8 cellular contexts compared by ENCODE assay signal in genomic region chr16:68704232-68704867, GRCh38. TPM values are rescaled to one million over a fixed set of nuclear protein-coding genes. Genes with fewer than 3 reads are reported as not detected.
DNase-seq lines count a peak whose midpoint lies in the region; ATAC-seq and TF ChIP-seq lines count a peak whose summit lies in the region.

No MANE protein-coding gene starts in this region.

- POLR2A ChIA-PET in CD4-positive, alpha-beta T cell (lab: Charles Lee), result no interaction called here
- POLR2A ChIA-PET in activated CD4-positive, alpha-beta memory T cell treated with anti-CD3 and anti-CD28 coated beads for 36 hours (lab: Charles Lee), result interaction anchor here (0.6 kb wide), 1 partner anchor 429 kb away, joined by 4 read pairs; no protein-coding TSS in a partner anchor

- H3K27me3 Mint-ChIP-seq in CD4-positive, alpha-beta T cell, result peaks cover 5% of the 10 kb centered on the region
- H3K27me3 Mint-ChIP-seq in activated CD4-positive, alpha-beta memory T cell treated with anti-CD3 and anti-CD28 coated beads for 36 hours, result peaks cover 3% of the 10 kb centered on the region
- H3K27me3 Mint-ChIP-seq in effector memory CD8-positive, alpha-beta T cell, result peaks cover 4 to 13% of the 10 kb centered on the region in 2 donors
- H3K27me3 Mint-ChIP-seq in mesothelial cell of epicardium (ENCODE audit: low read depth), result no peaks in the 10 kb centered on the region

- no peaks in the 10 kb centered on the region for H3K9me3 Mint-ChIP-seq in CD4-positive, alpha-beta T cell
- H3K9me3 Mint-ChIP-seq in activated CD4-positive, alpha-beta memory T cell treated with anti-CD3 and anti-CD28 coated beads for 36 hours, result no peaks in the 10 kb centered on the region
- no peaks in the 10 kb centered on the region for H3K9me3 Mint-ChIP-seq in effector memory CD8-positive, alpha-beta T cell
- no peaks in the 10 kb centered on the region for H3K9me3 Mint-ChIP-seq in mesothelial cell of epicardium

- H3K9me3 ChIP-seq in CD4-positive, alpha-beta T cell (ENCODE audit: control insufficient read depth, low read length), result no peaks in the 10 kb centered on the region

- no peak overlapping the region for H3K27ac ChIP-seq in CD4-positive, alpha-beta T cell (ENCODE audit: low read depth, low read length)

- no peak overlapping the region for H3K27ac Mint-ChIP-seq in CD4-positive, alpha-beta T cell
- no peak overlapping the region for H3K27ac Mint-ChIP-seq in activated CD4-positive, alpha-beta memory T cell treated with anti-CD3 and anti-CD28 coated beads for 36 hours
- no peak overlapping the region for H3K27ac Mint-ChIP-seq in effector memory CD8-positive, alpha-beta T cell
- peak overlapping the region; percentile 51 for H3K27ac Mint-ChIP-seq in mesothelial cell of epicardium

- H3K4me1 Mint-ChIP-seq in CD4-positive, alpha-beta T cell (ENCODE audit: low read depth), result no peaks in the 10 kb centered on the region
- H3K4me1 Mint-ChIP-seq in activated CD4-positive, alpha-beta memory T cell treated with anti-CD3 and anti-CD28 coated beads for 36 hours (ENCODE audit: low read depth), result peaks cover 11% of the 10 kb centered on the region
- peaks cover 0 to 2% of the 10 kb centered on the region in 2 donors for H3K4me1 Mint-ChIP-seq in effector memory CD8-positive, alpha-beta T cell (ENCODE audit: low read depth in 2 of 2)
- peaks cover 8% of the 10 kb centered on the region for H3K4me1 Mint-ChIP-seq in mesothelial cell of epicardium

- no peaks in the 10 kb centered on the region for H3K36me3 Mint-ChIP-seq in CD4-positive, alpha-beta T cell (ENCODE audit: low read depth)
- H3K36me3 Mint-ChIP-seq in activated CD4-positive, alpha-beta memory T cell treated with anti-CD3 and anti-CD28 coated beads for 36 hours, result peaks cover 2% of the 10 kb centered on the region
- H3K36me3 Mint-ChIP-seq in effector memory CD8-positive, alpha-beta T cell (ENCODE audit: insufficient read depth), result no peaks in the 10 kb centered on the region
- H3K36me3 Mint-ChIP-seq in mesothelial cell of epicardium, result no peaks in the 10 kb centered on the region

- peak; percentile 17 to 56 (median 30) for DNase-seq in CD4-positive, alpha-beta T cell
- DNase-seq in HK-2 (ENCODE audit: unreplicated experiment) (peak; percentile 82), NCI-H774 (lab: John Stamatoyannopoulos, UW) (peak; percentile 51), mesothelial cell of epicardium (ENCODE audit: low spot score in 2 of 2, unreplicated experiment in 2 of 2) (peak; percentile 51 to 78)
- DNase-seq in activated CD4-positive, alpha-beta memory T cell treated with anti-CD3 and anti-CD28 coated beads for 36 hours, result peak; percentile 82
- DNase-seq in effector memory CD8-positive, alpha-beta T cell, result peak; percentile 27 to 47 (median 30)
- peak; percentile 27 for DNase-seq in stimulated activated CD8-positive, alpha-beta memory T cell treated with anti-CD3 and anti-CD28 coated beads, Interleukin-7, amount 100 ng/mL, for 24 hours (ENCODE audit: low read depth)

- peak; percentile 66 for TF ChIP-seq CTCF in CD4-positive, alpha-beta T cell (IDR thresholded peaks at IDR 0.05)
- TF ChIP-seq CTCF in mesothelial cell of epicardium (IDR thresholded peaks at IDR 0.05; ENCODE audit: unreplicated experiment), result peak; percentile 38

- no peak for ATAC-seq in CD4-positive, alpha-beta T cell (ENCODE audit: poor library complexity)
- ATAC-seq in effector memory CD8-positive, alpha-beta T cell (replicated peaks), result peak; percentile 39
- no peak for ATAC-seq in GM19351 (IDR thresholded peaks at IDR 0.05; ENCODE audit: unreplicated experiment)

- no peaks in the 10 kb centered on the region for H3K27me3 ChIP-seq in CD4-positive, alpha-beta T cell (ENCODE audit: control insufficient read depth, insufficient read depth, low read length)

- CTCF ChIA-PET in CD4-positive, alpha-beta T cell (lab: Charles Lee), result no interaction called here
- CTCF ChIA-PET in activated CD4-positive, alpha-beta memory T cell treated with anti-CD3 and anti-CD28 coated beads for 36 hours (lab: Charles Lee), result interaction anchor here (0.5 to 3.3 kb wide), 7 partner anchors 95 to 752 kb away, joined by 3 to 29 read pairs (median 3); no protein-coding TSS in a partner anchor

- H3K4me3 Mint-ChIP-seq in CD4-positive, alpha-beta T cell, result no peak overlapping the region
- H3K4me3 Mint-ChIP-seq in activated CD4-positive, alpha-beta memory T cell treated with anti-CD3 and anti-CD28 coated beads for 36 hours, result no peak overlapping the region
- no peak overlapping the region for H3K4me3 Mint-ChIP-seq in effector memory CD8-positive, alpha-beta T cell
- H3K4me3 Mint-ChIP-seq in mesothelial cell of epicardium, result no peak overlapping the region

- intact Hi-C loops in CD4-positive, alpha-beta T cell (cut with DNase I, micrococcal nuclease), result loop anchor here (1.0 to 2.0 kb wide), 3 partner anchors 176 to 418 kb away; no protein-coding TSS in a partner anchor
- intact Hi-C loops in activated CD4-positive, alpha-beta memory T cell treated with anti-CD3 and anti-CD28 coated beads for 36 hours (cut with micrococcal nuclease), result loop anchor here (1.0 to 10.0 kb wide), 6 partner anchors 33 to 420 kb away; partner anchors contain the start of gene CDH1

RNA-seq across cellular contexts. Expression of gene CDH1, which starts 32.7 kb away (rescaled TPM):
- total RNA-seq in CD4-positive, alpha-beta T cell, result under 1 TPM; 0.31 to 0.49 TPM
- total RNA-seq in activated CD4-positive, alpha-beta memory T cell treated with anti-CD3 and anti-CD28 coated beads for 36 hours, result 1 to 10 TPM; 2.4 to 3.1 TPM
- total RNA-seq in mesothelial cell of epicardium, result 214 to 236 TPM (median 219 TPM) in 3 replicates

RNA-seq across cellular contexts. Expression of gene CDH3, which starts 59.2 kb away (rescaled TPM):
- total RNA-seq in CD4-positive, alpha-beta T cell, result under 1 TPM; 0.22 to 0.74 TPM
- 1 to 10 TPM; 5.2 to 5.3 TPM for total RNA-seq in activated CD4-positive, alpha-beta memory T cell treated with anti-CD3 and anti-CD28 coated beads for 36 hours
- total RNA-seq in mesothelial cell of epicardium, result 179 to 180 TPM (median 180 TPM) in 3 replicates

Comparison
In these comparisons a context has a peak if more than half of its experiments do, and no peak if none do; other contexts are left out.
1. DNase-seq: peak in every context shown above with its lines; median percentile 82 in HK-2; 82 in activated CD4-positive, alpha-beta memory T cell treated with anti-CD3 and anti-CD28 coated beads for 36 hours; 64 in mesothelial cell of epicardium; 51 in NCI-H774; 30 in effector memory CD8-positive, alpha-beta T cell; 30 in CD4-positive, alpha-beta T cell; 27 in stimulated activated CD8-positive, alpha-beta memory T cell treated with anti-CD3 and anti-CD28 coated beads, Interleukin-7, amount 100 ng/mL, for 24 hours.
2. RNA of gene CDH1, which starts 32.7 kb away (total RNA-seq): 214 to 236 TPM in mesothelial cell of epicardium; 2.4 to 3.1 TPM in activated CD4-positive, alpha-beta memory T cell treated with anti-CD3 and anti-CD28 coated beads for 36 hours and 0.31 to 0.49 TPM in CD4-positive, alpha-beta T cell; every median in the first group is over 10 times any median in the second.
3. RNA of gene CDH3, which starts 59.2 kb away (total RNA-seq): 179 to 180 TPM in mesothelial cell of epicardium; 5.2 to 5.3 TPM in activated CD4-positive, alpha-beta memory T cell treated with anti-CD3 and anti-CD28 coated beads for 36 hours and 0.22 to 0.74 TPM in CD4-positive, alpha-beta T cell; every median in the first group is over 10 times any median in the second.